Comparison of ENCODE assay signal across 1 cellular context in the genomic region with DNA sequence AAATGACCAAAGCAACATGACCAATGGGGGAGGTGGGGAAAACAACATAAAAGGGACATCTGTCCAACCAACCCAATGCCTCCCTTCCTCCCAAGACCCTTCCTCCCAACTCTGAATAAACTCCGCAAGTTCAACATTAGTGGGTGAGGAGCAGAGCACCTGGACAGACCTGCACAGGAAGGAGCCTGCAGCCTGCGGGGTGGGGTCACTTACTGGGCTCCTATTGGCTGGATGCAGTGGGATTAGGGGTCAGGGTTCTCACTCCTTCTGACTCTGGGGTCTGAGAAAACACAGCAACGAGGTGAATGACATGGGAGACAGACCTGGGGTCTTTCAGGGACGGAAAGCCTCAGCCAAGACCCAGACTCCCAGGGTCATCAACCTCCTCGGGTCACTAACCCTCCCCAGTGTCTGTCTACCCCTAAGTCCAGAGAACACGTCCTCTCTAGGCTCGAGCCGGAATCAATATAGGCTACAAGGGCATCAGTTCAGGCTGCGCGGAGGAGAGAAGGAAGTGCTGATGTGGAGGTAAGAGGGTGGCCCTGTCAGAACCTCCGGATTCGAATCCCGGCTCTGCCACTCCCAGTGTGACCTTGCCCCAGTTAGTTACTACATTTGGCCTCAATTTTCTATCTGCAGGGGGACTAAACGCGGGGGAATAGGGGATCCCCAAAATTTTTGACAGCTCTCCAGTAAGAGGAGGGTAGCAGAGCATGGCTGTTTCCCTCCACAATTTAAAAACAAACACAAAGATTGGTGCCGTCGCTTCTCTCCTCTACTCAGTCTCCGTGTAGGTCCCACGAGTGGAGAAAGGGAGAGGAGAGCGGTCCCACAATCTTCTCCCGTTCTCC.
TF ChIP-seq lines count a peak whose summit lies in the region.

No MANE protein-coding gene starts in this region.

TF ChIP-seq in A549, 52 proteins besides CTCF, POLR2A, EP300 and RAD21 (continued from another document):
- no peak for TF ChIP-seq FOSB (CRISPR knock-in tag; IDR thresholded peaks at IDR 0.05)
